1 cellular context compared by ENCODE assay signal in the genomic region with DNA sequence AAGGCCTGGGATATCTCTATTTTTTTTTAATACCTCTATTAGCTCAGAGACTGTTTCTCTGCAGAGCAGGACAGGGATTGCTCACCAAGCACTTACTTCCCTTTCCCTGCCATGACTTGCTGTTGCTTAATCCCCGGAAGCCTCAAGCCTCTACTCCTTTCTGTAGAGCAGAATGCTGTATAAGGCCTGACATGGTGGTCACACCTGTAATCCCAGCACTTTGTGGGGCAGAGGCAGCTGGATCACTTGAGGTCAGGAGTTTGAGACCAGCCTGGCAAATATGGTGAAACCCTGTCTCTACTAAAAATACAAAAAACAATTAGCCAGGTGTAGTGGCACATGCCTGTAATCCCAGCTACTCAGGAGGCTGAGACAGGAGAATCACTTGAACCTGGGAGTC.
TF ChIP-seq lines count a peak whose summit lies in the region.

No MANE protein-coding gene starts in this region.

TF ChIP-seq in endothelial cell of umbilical vein, 7 proteins besides CTCF, POLR2A, EP300 and RAD21:
- peak; percentile 24 for TF ChIP-seq FOS (IDR thresholded peaks at IDR 0.05; ENCODE audit: borderline replicate concordance, insufficient read depth, low read length)
